In the genomic region with DNA sequence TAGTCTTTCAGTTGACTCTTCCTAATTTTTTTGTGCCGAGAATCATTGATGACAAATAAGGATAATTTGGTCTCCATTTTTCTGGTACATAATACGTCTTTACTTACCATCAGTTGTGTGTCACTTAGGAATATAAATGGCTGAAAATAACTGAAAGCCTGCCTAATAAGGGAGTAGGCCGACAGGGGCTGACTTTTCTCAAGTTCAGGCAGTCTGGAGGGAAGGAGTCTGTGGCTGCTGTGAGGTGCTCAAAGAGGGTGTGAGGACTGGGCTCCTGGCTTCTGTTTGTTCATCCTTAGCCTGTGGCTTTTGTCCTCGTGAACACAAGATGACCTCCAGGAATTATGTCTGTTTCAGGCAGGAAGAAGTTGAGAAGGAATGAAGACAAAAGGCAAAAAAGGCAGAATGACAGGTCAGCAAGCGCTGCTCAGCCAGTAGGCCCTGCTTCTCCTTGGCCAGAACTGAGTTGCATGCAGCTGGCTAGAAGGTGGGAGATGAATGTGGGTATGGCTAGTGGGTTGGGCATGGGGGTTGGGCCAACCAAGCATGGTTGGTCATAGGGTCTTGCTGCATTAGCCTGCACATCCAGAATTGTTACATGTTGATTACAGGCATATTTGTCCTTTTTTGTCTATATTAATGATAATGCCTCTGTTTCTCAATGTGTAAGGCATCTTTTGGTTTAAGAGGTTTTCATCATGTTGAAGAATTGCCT, we compare ENCODE assay signal across 28 cellular contexts. TPM values are rescaled to one million over a fixed set of nuclear protein-coding genes. Genes with fewer than 3 reads are reported as not detected.
A peak's percentile ranks its signal among the peaks of the same experiment; 100 is the strongest.
DNase-seq lines count a peak whose midpoint lies in the region; ATAC-seq, FAIRE-seq and TF ChIP-seq lines count a peak whose summit lies in the region.
"Had no signal": no experiment of that assay in that cellular context is flagged by ENCODE, and none has a peak within 500 bp of the region (broad histone marks: within the 10 kb centered on the region; RNA-seq: fewer than 3 reads in every experiment).

No MANE protein-coding gene starts in this region.

- in situ Hi-C loops in HepG2 (cut with HindIII; ENCODE audit: extremely low pct_ligation_motif_present, low pct_unique_long_range_greater_than_20kb) = no loop called here

- no peak for TF ChIP-seq RAD21 in HepG2 (CRISPR knock-in tag; IDR thresholded peaks at IDR 0.05)

- H3K9me3 Mint-ChIP-seq in osteocyte (ENCODE audit: unreplicated experiment) = no peaks in the 10 kb centered on the region
- H3K9me3 Mint-ChIP-seq: activated CD4-positive, alpha-beta memory T cell treated with anti-CD3 and anti-CD28 coated beads for 36 hours; CD8-positive, alpha-beta T cell had no signal

- peaks cover 60% of the 10 kb centered on the region for H3K4me1 Mint-ChIP-seq in osteocyte (ENCODE audit: unreplicated experiment)
- H3K4me1 Mint-ChIP-seq: B cell had no signal

- peaks cover 96% of the 10 kb centered on the region for H3K79me2 ChIP-seq in HepG2 (ENCODE audit: insufficient read depth, low read length)

- H3K9me3 ChIP-seq in HepG2 (ENCODE audit: low read length) = no peaks in the 10 kb centered on the region
- no peaks in the 10 kb centered on the region for H3K9me3 ChIP-seq in right lobe of liver
- no peaks in the 10 kb centered on the region for H3K9me3 ChIP-seq in left lung
- H3K9me3 ChIP-seq: psoas muscle had no signal

- H2AFZ ChIP-seq in HepG2 (ENCODE audit: low read length) = no peak overlapping the region

- no peak for TF ChIP-seq POLR2A in HepG2 (IDR thresholded peaks at IDR 0.05; ENCODE audit: insufficient read depth in 1 of 2, low read depth in 2 of 2, low read length in 2 of 2)
- TF ChIP-seq POLR2A in right lobe of liver (IDR thresholded peaks at IDR 0.05) = no peak

- no peak for FAIRE-seq in HepG2 (lab: Jason Lieb, UNC)
- FAIRE-seq: colon, GM18507, H1, islet of Langerhans had no signal

- no peak overlapping the region for H3K4me3 Mint-ChIP-seq in osteocyte (ENCODE audit: unreplicated experiment)
- H3K4me3 Mint-ChIP-seq: activated CD4-positive, alpha-beta memory T cell treated with anti-CD3 and anti-CD28 coated beads for 36 hours; B cell; brain; CD8-positive, alpha-beta T cell had no signal

- DNase-seq in HepG2 (ENCODE audit: low spot score) (no peak), right lobe of liver (no peak), coronary artery (ENCODE audit: low spot score) (no peak), osteocyte (ENCODE audit: extremely low spot score, unreplicated experiment) (no peak), 8988T (no peak), left lung (no peak)
- DNase-seq: ACHN; activated CD4-positive, alpha-beta memory T cell treated with anti-CD3 and anti-CD28 coated beads for 36 hours; activated CD4-positive, CD25-positive, alpha-beta regulatory T cell treated with anti-CD3 and anti-CD28 coated beads, Interleukin-2, amount 50 U/mL, for 72 hours; activated naive CD4-positive, alpha-beta T cell; CD8-positive, alpha-beta T cell; effector CD4-positive, alpha-beta T cell; left ventricle myocardium superior; NCI-H1436 treated with DMSO at 0.1 percent for 48 hours; nucleus accumbens; psoas muscle; Right ventricle myocardium superior; stimulated activated CD4-positive, alpha-beta T cell treated with anti-CD3 and anti-CD28 coated beads, Interleukin-15, amount 100 ng/mL, for 24 hours; stimulated activated CD4-positive, alpha-beta T cell treated with anti-CD3 and anti-CD28 coated beads, Interleukin-4, amount 100 ng/mL, for 4 hours; T-helper 2 cell had no signal

- no peak for ATAC-seq in HepG2
- no peak for ATAC-seq in right lobe of liver
- ATAC-seq in left lung = no peak
- no peak for ATAC-seq in HG02970 (IDR thresholded peaks at IDR 0.05; ENCODE audit: low FRiP score, unreplicated experiment)
- ATAC-seq: CD8-positive, alpha-beta T cell; left ventricle myocardium superior; Panc1; psoas muscle had no signal

- peaks cover 2% of the 10 kb centered on the region for H3K36me3 Mint-ChIP-seq in osteocyte (ENCODE audit: unreplicated experiment)
- H3K36me3 Mint-ChIP-seq: activated CD4-positive, alpha-beta memory T cell treated with anti-CD3 and anti-CD28 coated beads for 36 hours had no signal

- POLR2A ChIA-PET in HepG2 (lab: Yijun Ruan, JAX) = no interaction called here

- peaks cover 16% of the 10 kb centered on the region for H4K20me1 ChIP-seq in HepG2 (ENCODE audit: insufficient read depth, low read length)

- intact Hi-C loops in HepG2 (cut with micrococcal nuclease; ENCODE audit: unreplicated experiment) = no loop called here
- intact Hi-C loops in right lobe of liver (cut with DNase I) = no loop called here
- intact Hi-C loops in left lung (cut with DNase I) = no loop called here

- no TSS peak for BruUV-seq in HepG2 (replicated peaks; lab: Mats Ljungman, UMichigan)

- H3K27ac ChIP-seq in HepG2 (ENCODE audit: extremely low read length, insufficient read depth, low read length) = no peak overlapping the region
- H3K27ac ChIP-seq in right lobe of liver = no peak overlapping the region
- peak overlapping the region; percentile 14 to 59 for H3K27ac ChIP-seq in coronary artery
- H3K27ac ChIP-seq in left lung = no peak overlapping the region
- H3K27ac ChIP-seq: psoas muscle had no signal

- no peak overlapping the region for H3K4me2 ChIP-seq in HepG2 (ENCODE audit: low read depth, low read length)

- CTCF ChIA-PET in HepG2 (lab: Yijun Ruan, JAX; ENCODE audit: low intra/inter-chr PET ratio, low total read pairs) = no interaction called here

- H3K27me3 ChIP-seq in HepG2 (ENCODE audit: control insufficient read depth in 1 of 2, insufficient read depth in 2 of 2, low read length in 2 of 2) (no peaks in the 10 kb centered on the region), right lobe of liver (no peaks in the 10 kb centered on the region), left lung (no peaks in the 10 kb centered on the region)

- TF ChIP-seq CTCF in HepG2 (CRISPR knock-in tag; IDR thresholded peaks at IDR 0.05) (no peak), right lobe of liver (IDR thresholded peaks at IDR 0.05) (no peak), coronary artery (IDR thresholded peaks at IDR 0.05) (no peak), osteocyte (IDR thresholded peaks at IDR 0.05) (no peak), left lung (IDR thresholded peaks at IDR 0.05) (no peak)

- peak overlapping the region; percentile 24 for H3K27ac Mint-ChIP-seq in osteocyte (ENCODE audit: unreplicated experiment)
- H3K27ac Mint-ChIP-seq: activated CD4-positive, alpha-beta memory T cell treated with anti-CD3 and anti-CD28 coated beads for 36 hours; B cell; brain; CD8-positive, alpha-beta T cell had no signal

- TF ChIP-seq EP300 in HepG2 (IDR thresholded peaks at IDR 0.05; ENCODE audit: low read depth in 2 of 2, low read length in 2 of 2) (no peak), HepG2 (CRISPR knock-in tag; IDR thresholded peaks at IDR 0.05; ENCODE audit: borderline replicate concordance) (no peak)

- H3K27me3 Mint-ChIP-seq in osteocyte (ENCODE audit: unreplicated experiment) = no peaks in the 10 kb centered on the region
- H3K27me3 Mint-ChIP-seq: activated CD4-positive, alpha-beta memory T cell treated with anti-CD3 and anti-CD28 coated beads for 36 hours; B cell had no signal

- H3K36me3 ChIP-seq in HepG2 (replicated peaks in 1 of 2; ENCODE audit: control insufficient read depth in 1 of 2, insufficient read depth in 2 of 2, low read length in 2 of 2) = no peaks in the 10 kb centered on the region
- H3K36me3 ChIP-seq in right lobe of liver = no peaks in the 10 kb centered on the region
- no peaks in the 10 kb centered on the region for H3K36me3 ChIP-seq in left lung

- no peak overlapping the region for H3K9ac ChIP-seq in HepG2 (ENCODE audit: insufficient read depth, low read depth, low read length)

- peaks cover 67% of the 10 kb centered on the region for H3K4me1 ChIP-seq in HepG2 (ENCODE audit: insufficient read depth, low read length)
- no peaks in the 10 kb centered on the region for H3K4me1 ChIP-seq in right lobe of liver
- peaks cover 0 to 24% of the 10 kb centered on the region in 2 donors for H3K4me1 ChIP-seq in left lung

- 92% methylated on average over 5 of the region's 5 CpGs for WGBS in HepG2 (ENCODE audit: low lambda C conversion rate)
- 67% methylated on average over 5 of the region's 5 CpGs for WGBS in right lobe of liver (ENCODE audit: insufficient coverage, low coverage, low lambda C conversion rate, missing lambda C conversion rate)

- H3K4me3 ChIP-seq in HepG2 (replicated peaks in 1 of 3; ENCODE audit: insufficient read depth in 1 of 3, low read depth in 2 of 3, low read length in 3 of 3) = no peak overlapping the region
- no peak overlapping the region for H3K4me3 ChIP-seq in right lobe of liver
- no peak overlapping the region for H3K4me3 ChIP-seq in coronary artery
- H3K4me3 ChIP-seq in left lung = no peak overlapping the region
- H3K4me3 ChIP-seq: psoas muscle had no signal

TF ChIP-seq in HepG2, 621 proteins besides CTCF, POLR2A, EP300 and RAD21:
- no peak for TF ChIP-seq ZNF781 (CRISPR knock-in tag; IDR thresholded peaks at IDR 0.05; ENCODE audit: borderline replicate concordance, not compliant biosample characterization)
- 0 out of 2 replicates have a peak, but pooled peaks have one; percentile 26 for TF ChIP-seq TP53 (CRISPR knock-in tag; conservative IDR thresholded peaks at IDR 0.05)
TF ChIP-seq in HepG2: peak in this region for 1.

RNA-seq across cellular contexts. Expression of a gene that starts 29.2 kb away (rescaled TPM):
- total RNA-seq in HepG2 (2016; rRNA removed; fragmentation: Illumina TruSeq; extraction: Trizol) (12.0 and 15.9 TPM in 2 replicates), right lobe of liver (1 to 10 TPM; 2.5 to 5.3 (median 3.8) TPM), osteocyte (154 and 174 TPM in 2 replicates), left lung (10 to 100 TPM; 38.7 to 41.0 TPM)
- 22.3 and 26.4 TPM in 2 replicates for total RNA-seq in HepG2 (2016; cell fraction: cytosol; rRNA removed; fragmentation: Illumina TruSeq; extraction: Trizol; ENCODE audit: low read depth)
- total RNA-seq in HepG2 (2016; cell fraction: insoluble cytoplasmic fraction; rRNA removed; fragmentation: Illumina TruSeq; extraction: Trizol) = 12.4 and 15.9 TPM in 2 replicates
- total RNA-seq in HepG2 (2016; cell fraction: membrane; rRNA removed; fragmentation: Illumina TruSeq; extraction: Trizol) = 9.1 and 9.4 TPM in 2 replicates
- 30.4 and 44.0 TPM in 2 replicates for total RNA-seq in HepG2 (2016; cell fraction: nucleus; rRNA removed; fragmentation: Illumina TruSeq; extraction: Trizol)
- polyA plus RNA-seq in HepG2 (2011; rRNA removed) = 18.4 and 22.8 TPM in 2 replicates
- 18.9 and 21.0 TPM in 2 replicates for polyA plus RNA-seq in HepG2 (2011; cell fraction: cytosol; rRNA removed)
- polyA plus RNA-seq in HepG2 (2011; cell fraction: nucleus; rRNA removed) = 132 and 162 TPM in 2 replicates
- 24.6 and 26.4 TPM in 2 replicates for polyA plus RNA-seq in HepG2 (2012)
- 0.51 and 0.54 TPM in 2 replicates for polyA plus RNA-seq in HepG2 (2016; cell fraction: cytosol; fragmentation: Illumina TruSeq; extraction: Trizol; ENCODE audit: low read depth)
- polyA plus RNA-seq in HepG2 (2016; cell fraction: insoluble cytoplasmic fraction; fragmentation: Illumina TruSeq; extraction: Trizol; ENCODE audit: low read depth) = 5.1 and 6.9 TPM in 2 replicates
- 1.3 and 1.5 TPM in 2 replicates for polyA plus RNA-seq in HepG2 (2016; cell fraction: membrane; fragmentation: Illumina TruSeq; extraction: Trizol; ENCODE audit: low read depth)
- 18.9 and 21.8 TPM in 2 replicates for polyA plus RNA-seq in HepG2 (2016; cell fraction: nucleus; fragmentation: Illumina TruSeq; extraction: Trizol; ENCODE audit: insufficient read depth, low read depth)
- 153 and 191 TPM in 2 replicates for polyA minus RNA-seq in HepG2 (2011; rRNA and poly(A)+ RNA removed; ENCODE audit: low replicate concordance)
- 117 and 121 TPM in 2 replicates for polyA minus RNA-seq in HepG2 (2011; cell fraction: cytosol; rRNA and poly(A)+ RNA removed)
- 127 TPM in 2 replicates for polyA minus RNA-seq in HepG2 (2011; cell fraction: nucleus; rRNA and poly(A)+ RNA removed)

Comparison
In these comparisons a context has a peak if more than half of its experiments do, and no peak if none do; other contexts are left out.
1. H3K27ac ChIP-seq: peak in coronary artery (2 of 2); none in HepG2 (single experiment), right lobe of liver (0 of 3) and left lung (0 of 2).